ENCODE assay signal across 12 cellular contexts in genomic region chr1:54808443-54809207, GRCh38. TPM values are rescaled to one million over a fixed set of nuclear protein-coding genes. Genes with fewer than 3 reads are reported as not detected.
DNase-seq lines count a peak whose midpoint lies in the region; TF ChIP-seq lines count a peak whose summit lies in the region.
"Had no signal": no experiment of that assay in that cellular context is flagged by ENCODE, and none has a peak within 500 bp of the region (broad histone marks: within the 10 kb centered on the region; RNA-seq: fewer than 3 reads in every experiment).

No MANE protein-coding gene starts in this region.

- no peaks in the 10 kb centered on the region for H3K79me2 ChIP-seq in SK-N-SH (ENCODE audit: insufficient read depth)

- H2AFZ ChIP-seq in SK-N-SH (ENCODE audit: low read depth) = no peak overlapping the region

- H3K9me2 ChIP-seq in SK-N-SH = no peaks in the 10 kb centered on the region

- H3K4me3 Mint-ChIP-seq in activated T-helper 1 cell treated with anti-CD3 and anti-CD28 coated beads, Interleukin-12 subunit alpha, Interleukin-12 subunit beta, Interleukin-2, Interleukin-4 antibody, amounts not matched to agents 30 ng/mL and 10 ng/mL and 1 ng/mL, durations not matched to agents 14 hours and 24 hours and 36 hours = no peak overlapping the region
- no peak overlapping the region for H3K4me3 Mint-ChIP-seq in T-helper 2 cell treated with Interferon-gamma antibody and Interleukin-4, amounts not matched to agents 5 μg/mL and 100 μg/mL, for 36 hours
- H3K4me3 Mint-ChIP-seq: CD14-positive monocyte had no signal

- no peaks in the 10 kb centered on the region for H4K20me1 ChIP-seq in SK-N-SH (ENCODE audit: insufficient read depth)

- H3K36me3 ChIP-seq in A673 (ENCODE audit: insufficient read depth, low read length, poor library complexity, severe bottlenecking) (no peaks in the 10 kb centered on the region), kidney epithelial cell (ENCODE audit: control insufficient read depth, insufficient read depth, low read length) (no peaks in the 10 kb centered on the region), SK-N-SH (replicated peaks in 1 of 2; ENCODE audit: control insufficient read depth in 1 of 2, insufficient read depth in 2 of 2, low read length in 1 of 2) (no peaks in the 10 kb centered on the region)

- no peak for DNase-seq in A673 (ENCODE audit: low spot score)
- DNase-seq in GM12865 (ENCODE audit: low read depth) = no peak
- DNase-seq in astrocyte of the spinal cord (ENCODE audit: low read depth, low spot score) = no peak
- no peak for DNase-seq in kidney epithelial cell (ENCODE audit: low read depth)
- no peak for DNase-seq in activated T-helper 1 cell treated with anti-CD3 and anti-CD28 coated beads, Interleukin-12 subunit alpha, Interleukin-12 subunit beta, Interleukin-2, Interleukin-4 antibody, amounts not matched to agents 30 ng/mL and 10 ng/mL and 1 ng/mL, durations not matched to agents 14 hours and 24 hours and 36 hours (ENCODE audit: low spot score)
- DNase-seq in T-helper 2 cell treated with Interferon-gamma antibody and Interleukin-4, amounts not matched to agents 5 μg/mL and 100 μg/mL, for 36 hours (ENCODE audit: low spot score) = no peak
- DNase-seq in NCI-H1436 treated with DMSO at 0.1 percent for 48 hours (lab: John Stamatoyannopoulos, UW) = no peak
- DNase-seq in SK-N-SH = no peak
- DNase-seq: NCI-H2171 treated with DMSO at 0.1 percent for 48 hours had no signal

- H3K9me3 ChIP-seq in A673 (ENCODE audit: low read depth, low read length, poor library complexity, severe bottlenecking) (no peaks in the 10 kb centered on the region), SK-N-SH (no peaks in the 10 kb centered on the region)

- peaks cover 5% of the 10 kb centered on the region for H3K4me1 ChIP-seq in A673 (ENCODE audit: insufficient read depth, low read length, poor library complexity, severe bottlenecking)
- peaks cover 0 to 2% of the 10 kb centered on the region in 2 experiments; a peak in 1 of 4 replicates for H3K4me1 ChIP-seq in SK-N-SH (ENCODE audit: control insufficient read depth in 1 of 2, insufficient read depth in 2 of 2, low read depth in 1 of 2, low read length in 1 of 2)

- no peaks in the 10 kb centered on the region for H3F3A ChIP-seq in SK-N-SH (replicated peaks; ENCODE audit: insufficient read depth)

- no peak overlapping the region for H3K27ac ChIP-seq in A673 (ENCODE audit: low read depth, low read length, poor library complexity, severe bottlenecking)
- no peak overlapping the region for H3K27ac ChIP-seq in SK-N-SH (ENCODE audit: low read depth in 2 of 2, low read length in 1 of 2)

- no peak overlapping the region for H3K27ac Mint-ChIP-seq in activated T-helper 1 cell treated with anti-CD3 and anti-CD28 coated beads, Interleukin-12 subunit alpha, Interleukin-12 subunit beta, Interleukin-2, Interleukin-4 antibody, amounts not matched to agents 30 ng/mL and 10 ng/mL and 1 ng/mL, durations not matched to agents 14 hours and 24 hours and 36 hours
- H3K27ac Mint-ChIP-seq in T-helper 2 cell treated with Interferon-gamma antibody and Interleukin-4, amounts not matched to agents 5 μg/mL and 100 μg/mL, for 36 hours = no peak overlapping the region

- TF ChIP-seq RAD21 in SK-N-SH (IDR thresholded peaks at IDR 0.05; ENCODE audit: low read length) = no peak

- H3K4me1 Mint-ChIP-seq in activated T-helper 1 cell treated with anti-CD3 and anti-CD28 coated beads, Interleukin-12 subunit alpha, Interleukin-12 subunit beta, Interleukin-2, Interleukin-4 antibody, amounts not matched to agents 30 ng/mL and 10 ng/mL and 1 ng/mL, durations not matched to agents 14 hours and 24 hours and 36 hours (ENCODE audit: low read depth) = peaks cover 39% of the 10 kb centered on the region
- H3K4me1 Mint-ChIP-seq in T-helper 2 cell treated with Interferon-gamma antibody and Interleukin-4, amounts not matched to agents 5 μg/mL and 100 μg/mL, for 36 hours (ENCODE audit: low read depth) = peaks cover 31% of the 10 kb centered on the region

- POLR2A ChIA-PET in A673 (lab: Charles Lee; ENCODE audit: low non-redundant PET) = no interaction called here
- POLR2A ChIA-PET in SK-N-SH (lab: Yijun Ruan, JAX) = no interaction called here

- H3K36me3 Mint-ChIP-seq in activated T-helper 1 cell treated with anti-CD3 and anti-CD28 coated beads, Interleukin-12 subunit alpha, Interleukin-12 subunit beta, Interleukin-2, Interleukin-4 antibody, amounts not matched to agents 30 ng/mL and 10 ng/mL and 1 ng/mL, durations not matched to agents 14 hours and 24 hours and 36 hours (ENCODE audit: low read depth) = no peaks in the 10 kb centered on the region
- no peaks in the 10 kb centered on the region for H3K36me3 Mint-ChIP-seq in T-helper 2 cell treated with Interferon-gamma antibody and Interleukin-4, amounts not matched to agents 5 μg/mL and 100 μg/mL, for 36 hours (ENCODE audit: low read depth)
- H3K36me3 Mint-ChIP-seq: CD14-positive monocyte had no signal

- H3K9me3 Mint-ChIP-seq in activated T-helper 1 cell treated with anti-CD3 and anti-CD28 coated beads, Interleukin-12 subunit alpha, Interleukin-12 subunit beta, Interleukin-2, Interleukin-4 antibody, amounts not matched to agents 30 ng/mL and 10 ng/mL and 1 ng/mL, durations not matched to agents 14 hours and 24 hours and 36 hours = no peaks in the 10 kb centered on the region
- no peaks in the 10 kb centered on the region for H3K9me3 Mint-ChIP-seq in T-helper 2 cell treated with Interferon-gamma antibody and Interleukin-4, amounts not matched to agents 5 μg/mL and 100 μg/mL, for 36 hours
- H3K9me3 Mint-ChIP-seq: CD14-positive monocyte had no signal

- H3K27me3 ChIP-seq in A673 (replicated peaks; ENCODE audit: insufficient read depth, low read depth, low read length, poor library complexity) (no peaks in the 10 kb centered on the region), kidney epithelial cell (ENCODE audit: control insufficient read depth, insufficient read depth, low read length) (no peaks in the 10 kb centered on the region), SK-N-SH (ENCODE audit: insufficient read depth) (no peaks in the 10 kb centered on the region)

- TF ChIP-seq EP300 in SK-N-SH (IDR thresholded peaks at IDR 0.05; ENCODE audit: borderline replicate concordance in 1 of 2, low read depth in 1 of 2, low read length in 1 of 2) = no peak

- 83% methylated on average over 12 of the region's 12 CpGs for WGBS in SK-N-SH (ENCODE audit: low lambda C conversion rate)

- H3K9ac ChIP-seq in SK-N-SH = no peak overlapping the region

- H3K4me3 ChIP-seq in A673 (ENCODE audit: low read depth, low read length, poor library complexity, severe bottlenecking) = no peak overlapping the region
- no peak overlapping the region for H3K4me3 ChIP-seq in GM12865 (ENCODE audit: low read depth, low read length)
- no peak overlapping the region for H3K4me3 ChIP-seq in astrocyte of the spinal cord (ENCODE audit: low read depth, low read length)
- H3K4me3 ChIP-seq in kidney epithelial cell (ENCODE audit: low read depth, low read length) = no peak overlapping the region
- no peak overlapping the region for H3K4me3 ChIP-seq in SK-N-SH (ENCODE audit: low read depth in 2 of 2, low read length in 1 of 2)

- no peak overlapping the region for H3K4me2 ChIP-seq in SK-N-SH

- H3K27me3 Mint-ChIP-seq in activated T-helper 1 cell treated with anti-CD3 and anti-CD28 coated beads, Interleukin-12 subunit alpha, Interleukin-12 subunit beta, Interleukin-2, Interleukin-4 antibody, amounts not matched to agents 30 ng/mL and 10 ng/mL and 1 ng/mL, durations not matched to agents 14 hours and 24 hours and 36 hours (ENCODE audit: insufficient read depth) = peaks cover 5% of the 10 kb centered on the region
- H3K27me3 Mint-ChIP-seq in T-helper 2 cell treated with Interferon-gamma antibody and Interleukin-4, amounts not matched to agents 5 μg/mL and 100 μg/mL, for 36 hours (ENCODE audit: low read depth) = no peaks in the 10 kb centered on the region

- no TSS peak for BruUV-seq in A673 (replicated peaks; lab: Mats Ljungman, UMichigan)

- intact Hi-C loops in A673 (cut with micrococcal nuclease; ENCODE audit: unreplicated experiment) = no loop called here
- intact Hi-C loops in activated T-helper 1 cell treated with anti-CD3 and anti-CD28 coated beads, Interleukin-12 subunit alpha, Interleukin-12 subunit beta, Interleukin-2, Interleukin-4 antibody, amounts not matched to agents 30 ng/mL and 10 ng/mL and 1 ng/mL, durations not matched to agents 14 hours and 24 hours and 36 hours (cut with micrococcal nuclease) = loop anchor here (10.0 kb wide), 1 partner anchor 604 kb away; the partner anchor contains the start of genes CYB5RL and MRPL37

- TF ChIP-seq CTCF in A673 (conservative IDR thresholded peaks at IDR 0.05; ENCODE audit: low read depth, low read length) = peak; percentile 62
- TF ChIP-seq CTCF in GM12865 (IDR thresholded peaks at IDR 0.05; ENCODE audit: insufficient read depth, low read depth, low read length, missing control alignments) = peak; percentile 17
- TF ChIP-seq CTCF in astrocyte of the spinal cord (IDR thresholded peaks at IDR 0.05; ENCODE audit: low read depth, low read length) = peak; percentile 29
- TF ChIP-seq CTCF in kidney epithelial cell (IDR thresholded peaks at IDR 0.05; ENCODE audit: insufficient read depth, low read length, poor library complexity, severe bottlenecking) = peak; percentile 37
- no peak for TF ChIP-seq CTCF in SK-N-SH (IDR thresholded peaks at IDR 0.05)

- CTCF ChIA-PET in A673 (lab: Charles Lee) (interaction anchor here (0.5 kb wide), 1 partner anchor 141 kb away, joined by 4 read pairs; no protein-coding TSS in a partner anchor), SK-N-SH (lab: Yijun Ruan, JAX) (interaction anchor here (1.4 to 4.3 kb wide), 4 partner anchors 10 to 309 kb away, joined by 4 to 20 read pairs (median 7); no protein-coding TSS in a partner anchor)

- in situ Hi-C loops in astrocyte of the spinal cord (cut with HindIII; ENCODE audit: low sequenced_read_pairs) = no loop called here

TF ChIP-seq in SK-N-SH, 30 proteins besides CTCF, POLR2A, EP300 and RAD21 (continues in another document):
- TF ChIP-seq NRF1 (IDR thresholded peaks at IDR 0.05; ENCODE audit: low read depth, low read length) = no peak

RNA-seq across cellular contexts. Expression of gene TTC22, which starts 7.5 kb away (rescaled TPM):
- not detected in 2 replicates for total RNA-seq in A673 (2021)
- total RNA-seq in kidney epithelial cell = 5.3 and 5.7 TPM in 2 replicates
- total RNA-seq in activated T-helper 1 cell treated with anti-CD3 and anti-CD28 coated beads, Interleukin-12 subunit alpha, Interleukin-12 subunit beta, Interleukin-2, Interleukin-4 antibody, amounts not matched to agents 30 ng/mL and 10 ng/mL and 1 ng/mL, durations not matched to agents 14 hours and 24 hours and 36 hours = 2.2 and 2.3 TPM in 2 replicates
- polyA plus RNA-seq in SK-N-SH (2012; rRNA removed) = not detected in 2 replicates
- polyA plus RNA-seq in SK-N-SH (2012; cell fraction: cytosol; rRNA removed) = 0.01 TPM in 2 replicates
- 0.02 TPM in 1 of 2 replicates, not detected in the other for polyA plus RNA-seq in SK-N-SH (2012; cell fraction: nucleus; rRNA removed)
- total RNA-seq: dermis microvascular lymphatic vessel endothelial cell, LHCN-M2 had no signal

RNA-seq across cellular contexts. Expression of gene PARS2, which starts 44.3 kb away (rescaled TPM):
- total RNA-seq in A673 (2021) (6.9 and 7.0 TPM in 2 replicates), kidney epithelial cell (10.8 and 11.5 TPM in 2 replicates)
- 5.9 and 6.7 TPM in 2 replicates for total RNA-seq in activated T-helper 1 cell treated with anti-CD3 and anti-CD28 coated beads, Interleukin-12 subunit alpha, Interleukin-12 subunit beta, Interleukin-2, Interleukin-4 antibody, amounts not matched to agents 30 ng/mL and 10 ng/mL and 1 ng/mL, durations not matched to agents 14 hours and 24 hours and 36 hours
- 3.2 and 3.4 TPM in 2 replicates for polyA plus RNA-seq in SK-N-SH (2012; rRNA removed)
- polyA plus RNA-seq in SK-N-SH (2012; cell fraction: cytosol; rRNA removed) = 2.1 and 2.8 TPM in 2 replicates
- 1.5 and 1.8 TPM in 2 replicates for polyA plus RNA-seq in SK-N-SH (2012; cell fraction: nucleus; rRNA removed)
